1 cellular context compared by ENCODE assay signal in the genomic region with DNA sequence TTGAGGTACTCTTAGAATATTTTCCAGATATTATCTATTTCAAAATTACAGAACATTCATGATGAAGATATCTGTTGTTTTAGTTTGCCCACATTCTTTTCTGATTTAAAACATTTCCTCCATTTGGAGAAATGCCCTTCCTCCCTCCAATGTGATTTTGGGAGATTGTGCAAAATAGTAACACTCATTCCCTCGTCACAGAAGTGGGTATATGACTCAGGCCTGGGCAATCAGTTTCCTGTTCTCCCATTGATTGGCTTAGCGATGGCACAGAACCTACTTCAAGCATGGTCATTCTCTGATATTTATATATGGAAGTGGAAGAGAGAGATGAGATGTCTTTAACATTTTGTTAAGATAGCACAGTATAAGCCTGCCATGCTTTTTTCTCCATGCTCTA. TPM values are rescaled to one million over a fixed set of nuclear protein-coding genes. Genes with fewer than 3 reads are reported as not detected.
"Had no signal": no experiment of that assay in that cellular context is flagged by ENCODE, and none has a peak within 500 bp of the region (broad histone marks: within the 10 kb centered on the region; RNA-seq: fewer than 3 reads in every experiment).

No MANE protein-coding gene starts in this region.

RNA-seq across cellular contexts. Expression of a gene that starts 3.1 kb away (rescaled TPM):
- total RNA-seq: kidney epithelial cell had no signal
